In genomic region chr9:129868571-129869486, GRCh38 we compare ENCODE assay signal across 9 cellular contexts. TPM values are rescaled to one million over a fixed set of nuclear protein-coding genes. Genes with fewer than 3 reads are reported as not detected.
DNase-seq lines count a peak whose midpoint lies in the region; ATAC-seq, FAIRE-seq and TF ChIP-seq lines count a peak whose summit lies in the region.
"Had no signal": no experiment of that assay in that cellular context is flagged by ENCODE, and none has a peak within 500 bp of the region (broad histone marks: within the 10 kb centered on the region; RNA-seq: fewer than 3 reads in every experiment).

No MANE protein-coding gene starts in this region.

- H3K9me2 ChIP-seq in OCI-LY7 (ENCODE audit: insufficient read depth, low read length): no peaks in the 10 kb centered on the region

- POLR2A ChIA-PET in CD4-positive, alpha-beta T cell (lab: Charles Lee): interaction anchor here (0.7 to 3.5 kb wide), 15 partner anchors 10 to 184 kb away, joined by 3 to 33 read pairs (median 4); partner anchors contain the start of genes C9orf78 and USP20
- POLR2A ChIA-PET in K562 (lab: Yijun Ruan, JAX) (interaction anchor here (0.6 to 3.7 kb wide), 6 partner anchors 10 to 45 kb away, joined by 3 to 30 read pairs (median 4); partner anchors contain the start of gene TOR1A), OCI-LY7 (lab: Charles Lee) (no interaction called here)

- H2AFZ ChIP-seq in K562 (ENCODE audit: low read depth, low read length) (no peak overlapping the region), OCI-LY7 (ENCODE audit: low read length) (no peak overlapping the region)

- TF ChIP-seq CTCF in CD4-positive, alpha-beta T cell (IDR thresholded peaks at IDR 0.05): no peak
- TF ChIP-seq CTCF in K562 (IDR thresholded peaks at IDR 0.05 in 2 of 3, conservative IDR thresholded peaks at IDR 0.05 in 1 of 3; ENCODE audit: insufficient read depth in 2 of 3, low read depth in 1 of 3, low read length in 3 of 3) (no peak), OCI-LY7 (conservative IDR thresholded peaks at IDR 0.05; ENCODE audit: low read length) (no peak)

- peak overlapping the region in 1 of 2 experiments; percentile 41; a peak in 2 of 4 replicates for H3K9ac ChIP-seq in K562 (ENCODE audit: insufficient read depth in 1 of 2, low read depth in 2 of 2, low read length in 2 of 2)

- TF ChIP-seq RAD21 in K562 (CRISPR knock-in tag; conservative IDR thresholded peaks at IDR 0.05 in 1 of 2, IDR thresholded peaks at IDR 0.05 in 1 of 2): no peak

- H3K36me3 ChIP-seq in K562 (ENCODE audit: control insufficient read depth, insufficient read depth, low read length) (peaks cover 91% of the 10 kb centered on the region), OCI-LY7 (ENCODE audit: insufficient read depth, low read length) (peaks cover 8% of the 10 kb centered on the region; the same call in 1 of the 2 replicates)

- 0 out of 2 replicates have a peak, but pooled peaks have one; percentile 17 for TF ChIP-seq POLR2A in K562 (conservative IDR thresholded peaks at IDR 0.05)

- in situ Hi-C loops in K562 (cut with MboI): no loop called here

- no peak overlapping the region for H3K4me3 ChIP-seq in K562
- no peak overlapping the region for H3K4me3 ChIP-seq in OCI-LY7 (ENCODE audit: low read depth, low read length, poor library complexity, severe bottlenecking)

- peak; percentile 87 for ATAC-seq in CD4-positive, alpha-beta T cell (ENCODE audit: poor library complexity)
- no peak for ATAC-seq in K562
- no peak for ATAC-seq in HG03354 (IDR thresholded peaks at IDR 0.05; ENCODE audit: poor library complexity, severe bottlenecking, unreplicated experiment)

- H3K4me3 Mint-ChIP-seq in CD4-positive, alpha-beta T cell: peak overlapping the region; percentile 59

- 91% methylated on average over 34 of the region's 34 CpGs for WGBS in K562 (ENCODE audit: insufficient coverage, low coverage, missing lambda C conversion rate)

- BruUV-seq in K562 (replicated peaks; lab: Mats Ljungman, UMichigan) (no TSS peak), OCI-LY7 (replicated peaks; lab: Mats Ljungman, UMichigan) (no TSS peak)

- intact Hi-C loops in CD4-positive, alpha-beta T cell (cut with DNase I, micrococcal nuclease): loop anchor here (1.0 to 5.0 kb wide), 5 partner anchors 16 to 47 kb away; partner anchors contain the start of genes C9orf78 (in 1 of the 2), TOR1A (in 1 of the 2) and USP20 (in 1 of the 2)
- intact Hi-C loops in K562 (cut with micrococcal nuclease) (no loop called here), OCI-LY7 (cut with micrococcal nuclease; ENCODE audit: unreplicated experiment) (no loop called here)

- no peaks in the 10 kb centered on the region for H3K27me3 Mint-ChIP-seq in CD4-positive, alpha-beta T cell

- H3K27me3 ChIP-seq in CD4-positive, alpha-beta T cell (ENCODE audit: control insufficient read depth, insufficient read depth, low read length): no peaks in the 10 kb centered on the region
- H3K27me3 ChIP-seq in K562 (ENCODE audit: control insufficient read depth in 2 of 2, insufficient read depth in 2 of 2, low read length in 2 of 2): no peaks in the 10 kb centered on the region

- H3K36me3 Mint-ChIP-seq in CD4-positive, alpha-beta T cell (ENCODE audit: low read depth): peaks cover 65% of the 10 kb centered on the region

- peaks cover 75% of the 10 kb centered on the region for H3K4me1 Mint-ChIP-seq in CD4-positive, alpha-beta T cell (ENCODE audit: low read depth)

- peak overlapping the region; percentile 96 for H3K27ac ChIP-seq in CD4-positive, alpha-beta T cell (ENCODE audit: low read depth, low read length)
- H3K27ac ChIP-seq in K562 (ENCODE audit: extremely low read depth, low read depth, low read length) (no peak overlapping the region), OCI-LY7 (ENCODE audit: low read depth, low read length, poor library complexity, severe bottlenecking) (no peak overlapping the region)

- CTCF ChIA-PET in CD4-positive, alpha-beta T cell (lab: Charles Lee): interaction anchor here (0.7 to 2.1 kb wide), 6 partner anchors 17 to 136 kb away, joined by 3 to 8 read pairs (median 6); partner anchors contain the start of genes C9orf78 and USP20
- CTCF ChIA-PET in K562 (lab: Yijun Ruan, JAX; ENCODE audit: low intra/inter-chr PET ratio) (no interaction called here), OCI-LY7 (lab: Charles Lee; ENCODE audit: unreplicated experiment) (no interaction called here)

- no peak for TF ChIP-seq EP300 in K562 (IDR thresholded peaks at IDR 0.05; ENCODE audit: low read length)

- H3K27ac Mint-ChIP-seq in CD4-positive, alpha-beta T cell: peak overlapping the region; percentile 86

- peak; percentile 85 to 95 (median 90) for DNase-seq in CD4-positive, alpha-beta T cell
- peak; percentile 88 for DNase-seq in activated CD4-positive, alpha-beta T cell treated with anti-CD3 and anti-CD28 coated beads, Interleukin-2, amount 50 U/mL, for 1 hour
- DNase-seq in K562 (ENCODE audit: extremely low read depth in 1 of 4, low spot score in 3 of 4) (no peak), DMS 273 (lab: John Stamatoyannopoulos, UW; ENCODE audit: unreplicated experiment) (no peak), DMS53 (lab: John Stamatoyannopoulos, UW) (no peak), OCI-LY7 (ENCODE audit: low spot score) (no peak)
- DNase-seq in stimulated activated CD4-positive, alpha-beta T cell treated with anti-CD3 and anti-CD28 coated beads, Interleukin-12 subunit alpha, Interleukin-12 subunit beta, amount 100 ng/mL, for 48 hours (ENCODE audit: low read depth in 2 of 3, low spot score in 1 of 3): peak; percentile 66 to 78 (median 69)

- no peak for FAIRE-seq in K562 (lab: Jason Lieb, UNC)
- FAIRE-seq: endothelial cell of umbilical vein had no signal

- H3K4me1 ChIP-seq in K562 (replicated peaks in 1 of 2; ENCODE audit: control insufficient read depth in 2 of 2, insufficient read depth in 2 of 2, low read length in 2 of 2) (peaks cover 13 to 67% of the 10 kb centered on the region in 2 experiments), OCI-LY7 (ENCODE audit: insufficient read depth, low read length, poor library complexity, severe bottlenecking) (no peaks in the 10 kb centered on the region)

- H4K20me1 ChIP-seq in K562 (replicated peaks; ENCODE audit: control insufficient read depth, insufficient read depth, low read length) (no peaks in the 10 kb centered on the region), OCI-LY7 (ENCODE audit: insufficient read depth, low read length) (no peaks in the 10 kb centered on the region)

- H3K79me2 ChIP-seq in K562 (ENCODE audit: control insufficient read depth, insufficient read depth, low read length) (peaks cover 4% of the 10 kb centered on the region; the same call in 2 of the 3 replicates), OCI-LY7 (ENCODE audit: insufficient read depth, low read depth, low read length) (no peaks in the 10 kb centered on the region)

- no peaks in the 10 kb centered on the region for H3K9me3 ChIP-seq in CD4-positive, alpha-beta T cell (ENCODE audit: control insufficient read depth, low read length)
- H3K9me3 ChIP-seq in K562 (replicated peaks; ENCODE audit: control insufficient read depth, insufficient read depth, low read depth, low read length) (no peaks in the 10 kb centered on the region), OCI-LY7 (ENCODE audit: low read length) (no peaks in the 10 kb centered on the region)

- no peaks in the 10 kb centered on the region for H3K9me3 Mint-ChIP-seq in CD4-positive, alpha-beta T cell

- no peak overlapping the region for H3K4me2 ChIP-seq in K562 (ENCODE audit: insufficient read depth, low read length)
- no peak overlapping the region for H3K4me2 ChIP-seq in OCI-LY7 (ENCODE audit: low read length)

- peaks cover 4% of the 10 kb centered on the region for H3K9me1 ChIP-seq in K562 (ENCODE audit: control insufficient read depth, insufficient read depth, low read length)

RNA-seq across cellular contexts. Expression of gene USP20, which starts 33.6 kb away (rescaled TPM):
- total RNA-seq in CD4-positive, alpha-beta T cell: 10 to 100 TPM; 80.4 to 80.9 TPM
- total RNA-seq in K562 (2011; cell fraction: chromatin; rRNA removed; ENCODE audit: low replicate concordance): 152 and 399 TPM in 2 replicates
- 296 and 299 TPM in 2 replicates for total RNA-seq in K562 (2011; cell fraction: nucleolus; rRNA removed)
- total RNA-seq in K562 (2011; cell fraction: nucleoplasm; rRNA removed): 160 and 192 TPM in 2 replicates
- 77.0 and 115 TPM in 2 replicates for total RNA-seq in K562 (2014; rRNA removed)
- 20.6 and 22.0 TPM in 2 replicates for total RNA-seq in K562 (2014; rRNA removed; fragmentation: Illumina TruSeq; extraction: Trizol)
- total RNA-seq in K562 (2015; rRNA removed; fragmentation: Illumina TruSeq; extraction: Trizol): 41.3 and 44.8 TPM in 2 replicates
- total RNA-seq in K562 (2021): 119 and 136 TPM in 2 replicates
- 54.6 and 81.2 TPM in 2 replicates for polyA plus RNA-seq in K562 (2011; rRNA removed)
- polyA plus RNA-seq in K562 (2011; cell fraction: cytosol; rRNA removed): 64.8 and 118 TPM in 2 replicates
- polyA plus RNA-seq in K562 (2011; cell fraction: nucleus; rRNA removed): 369 and 565 TPM in 2 replicates
- 82.0 and 122 TPM in 2 replicates for polyA plus RNA-seq in K562 (2012)
- polyA plus RNA-seq in K562 (2014; fragmentation: Illumina TruSeq; extraction: Trizol): 49.1 and 76.2 TPM in 2 replicates
- polyA plus RNA-seq in K562 (2014; fragmentation: Nextera tagmentation; extraction: Ambion mirVana): 1 to 10 TPM; 1.9 to 3.2 TPM
- polyA plus RNA-seq in K562 (2014; rRNA removed): 103 and 104 TPM in 2 replicates
- 25.8 and 37.9 TPM in 2 replicates for polyA minus RNA-seq in K562 (2011; rRNA and poly(A)+ RNA removed)
- polyA minus RNA-seq in K562 (2011; cell fraction: cytosol; rRNA and poly(A)+ RNA removed): 39.3 and 57.6 TPM in 2 replicates
- 82.0 and 96.4 TPM in 2 replicates for polyA minus RNA-seq in K562 (2011; cell fraction: nucleus; rRNA and poly(A)+ RNA removed)
- 14.4 and 15.5 TPM in 2 replicates for total RNA-seq in OCI-LY7 (2014; rRNA removed; shearing (Covaris generic))
- total RNA-seq in OCI-LY7 (2022): 24.1 and 26.1 TPM in 2 replicates

RNA-seq across cellular contexts. Expression of gene C9orf78, which starts 33.8 kb away (rescaled TPM):
- total RNA-seq in CD4-positive, alpha-beta T cell: 100 to 1,000 TPM; 145 to 159 TPM
- total RNA-seq in K562 (2011; cell fraction: chromatin; rRNA removed; ENCODE audit: low replicate concordance): 68.6 and 74.7 TPM in 2 replicates
- 46.6 and 51.7 TPM in 2 replicates for total RNA-seq in K562 (2011; cell fraction: nucleolus; rRNA removed)
- 66.1 and 96.3 TPM in 2 replicates for total RNA-seq in K562 (2011; cell fraction: nucleoplasm; rRNA removed)
- total RNA-seq in K562 (2014; rRNA removed) (196 and 199 TPM in 2 replicates), K562 (2014; rRNA removed; fragmentation: Illumina TruSeq; extraction: Trizol) (199 and 240 TPM in 2 replicates), K562 (2015; rRNA removed; fragmentation: Illumina TruSeq; extraction: Trizol) (220 and 223 TPM in 2 replicates), K562 (2021) (89.0 and 94.6 TPM in 2 replicates), OCI-LY7 (2022) (60.6 and 62.4 TPM in 2 replicates)
- polyA plus RNA-seq in K562 (2011; rRNA removed) (109 and 202 TPM in 2 replicates), K562 (2014; fragmentation: Illumina TruSeq; extraction: Trizol) (210 and 222 TPM in 2 replicates), K562 (2014; fragmentation: Nextera tagmentation; extraction: Ambion mirVana) (100 to 1,000 TPM; 132 to 266 TPM), K562 (2014; rRNA removed) (228 and 240 TPM in 2 replicates)
- polyA plus RNA-seq in K562 (2011; cell fraction: cytosol; rRNA removed): 59.0 and 71.4 TPM in 2 replicates
- polyA plus RNA-seq in K562 (2011; cell fraction: nucleus; rRNA removed): 17.0 and 17.5 TPM in 2 replicates
- 93.6 and 169 TPM in 2 replicates for polyA plus RNA-seq in K562 (2012)
- 131 and 142 TPM in 2 replicates for polyA minus RNA-seq in K562 (2011; rRNA and poly(A)+ RNA removed)
- 32.3 and 42.4 TPM in 2 replicates for polyA minus RNA-seq in K562 (2011; cell fraction: cytosol; rRNA and poly(A)+ RNA removed)
- 14.0 and 19.8 TPM in 2 replicates for polyA minus RNA-seq in K562 (2011; cell fraction: nucleus; rRNA and poly(A)+ RNA removed)
- total RNA-seq in OCI-LY7 (2014; rRNA removed; shearing (Covaris generic)): 49.4 and 57.6 TPM in 2 replicates

RNA-seq across cellular contexts. Expression of gene TOR1A, which starts 44.9 kb away (rescaled TPM):
- total RNA-seq in CD4-positive, alpha-beta T cell: 10 to 100 TPM; 12.6 to 13.9 TPM
- 109 and 165 TPM in 2 replicates for total RNA-seq in K562 (2011; cell fraction: chromatin; rRNA removed; ENCODE audit: low replicate concordance)
- total RNA-seq in K562 (2011; cell fraction: nucleolus; rRNA removed): 107 and 123 TPM in 2 replicates
- 121 and 138 TPM in 2 replicates for total RNA-seq in K562 (2011; cell fraction: nucleoplasm; rRNA removed)
- total RNA-seq in K562 (2014; rRNA removed): 44.4 and 46.0 TPM in 2 replicates
- 39.9 and 45.9 TPM in 2 replicates for total RNA-seq in K562 (2014; rRNA removed; fragmentation: Illumina TruSeq; extraction: Trizol)
- total RNA-seq in K562 (2015; rRNA removed; fragmentation: Illumina TruSeq; extraction: Trizol): 54.3 and 55.5 TPM in 2 replicates
- 49.5 and 51.3 TPM in 2 replicates for total RNA-seq in K562 (2021)
- 74.8 and 85.8 TPM in 2 replicates for polyA plus RNA-seq in K562 (2011; rRNA removed)
- 67.0 and 76.5 TPM in 2 replicates for polyA plus RNA-seq in K562 (2011; cell fraction: cytosol; rRNA removed)
- 41.7 and 44.0 TPM in 2 replicates for polyA plus RNA-seq in K562 (2011; cell fraction: nucleus; rRNA removed)
- polyA plus RNA-seq in K562 (2012): 55.0 and 59.0 TPM in 2 replicates
- polyA plus RNA-seq in K562 (2014; fragmentation: Illumina TruSeq; extraction: Trizol): 68.9 and 74.0 TPM in 2 replicates
- 1 to 10 TPM; 4.5 to 9.9 TPM for polyA plus RNA-seq in K562 (2014; fragmentation: Nextera tagmentation; extraction: Ambion mirVana)
- 67.9 and 74.7 TPM in 2 replicates for polyA plus RNA-seq in K562 (2014; rRNA removed)
- polyA minus RNA-seq in K562 (2011; rRNA and poly(A)+ RNA removed): 56.3 and 66.1 TPM in 2 replicates
- polyA minus RNA-seq in K562 (2011; cell fraction: cytosol; rRNA and poly(A)+ RNA removed): 27.0 and 29.2 TPM in 2 replicates
- 23.3 and 34.1 TPM in 2 replicates for polyA minus RNA-seq in K562 (2011; cell fraction: nucleus; rRNA and poly(A)+ RNA removed)
- 32.7 and 34.9 TPM in 2 replicates for total RNA-seq in OCI-LY7 (2014; rRNA removed; shearing (Covaris generic))
- 37.0 and 37.4 TPM in 2 replicates for total RNA-seq in OCI-LY7 (2022)

Comparison
In these comparisons a context has a peak if more than half of its experiments do, and no peak if none do; other contexts are left out.
1. DNase-seq: peak in CD4-positive, alpha-beta T cell (10 of 10), activated CD4-positive, alpha-beta T cell treated with anti-CD3 and anti-CD28 coated beads, Interleukin-2, amount 50 U/mL, for 1 hour (single experiment) and stimulated activated CD4-positive, alpha-beta T cell treated with anti-CD3 and anti-CD28 coated beads, Interleukin-12 subunit alpha, Interleukin-12 subunit beta, amount 100 ng/mL, for 48 hours (3 of 3); none in K562 (0 of 4), DMS 273 (single experiment), DMS53 (single experiment) and OCI-LY7 (single experiment).
2. intact Hi-C loops: an anchor here in CD4-positive, alpha-beta T cell (1.0 to 5.0 kb wide); none called in K562 and OCI-LY7.